23 cellular contexts compared by ENCODE assay signal in the genomic region with DNA sequence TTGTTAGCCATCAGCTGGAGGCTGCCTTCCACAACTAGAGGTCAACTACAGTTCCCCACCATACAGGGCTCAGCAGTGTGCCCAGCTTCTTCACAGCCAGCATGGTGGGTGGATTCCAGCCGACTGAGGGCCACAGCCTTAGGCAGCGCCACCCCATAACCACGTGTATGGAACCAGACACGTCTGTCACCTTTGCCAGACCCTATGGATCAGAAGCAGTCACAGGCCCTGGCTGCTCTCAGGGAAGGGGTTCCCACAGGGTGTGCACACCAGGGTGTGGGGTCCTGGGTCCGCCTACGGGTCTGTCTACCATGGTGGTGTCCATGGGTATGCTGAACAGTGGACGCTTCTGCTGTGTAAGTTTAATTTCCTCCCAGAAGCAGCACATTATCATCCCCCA.
DNase-seq lines count a peak whose midpoint lies in the region; ATAC-seq, FAIRE-seq and TF ChIP-seq lines count a peak whose summit lies in the region.
"Had no signal": no experiment of that assay in that cellular context is flagged by ENCODE, and none has a peak within 500 bp of the region (broad histone marks: within the 10 kb centered on the region; RNA-seq: fewer than 3 reads in every experiment).

No MANE protein-coding gene starts in this region.

- CTCF ChIA-PET in activated CD4-positive, alpha-beta T cell treated with anti-CD3 and anti-CD28 coated beads for 36 hours (lab: Charles Lee), result no interaction called here
- CTCF ChIA-PET in OCI-LY7 (lab: Charles Lee; ENCODE audit: unreplicated experiment), result no interaction called here

- H3K27ac Mint-ChIP-seq in activated CD4-positive, alpha-beta T cell treated with anti-CD3 and anti-CD28 coated beads, Interleukin-2, amount 10 ng/mL, durations not matched to agents 24 days and 14 days, result no peak overlapping the region
- no peak overlapping the region for H3K27ac Mint-ChIP-seq in activated CD4-positive, alpha-beta T cell treated with anti-CD3 and anti-CD28 coated beads for 36 hours
- H3K27ac Mint-ChIP-seq in osteocyte (ENCODE audit: unreplicated experiment), result no peak overlapping the region
- no peak overlapping the region for H3K27ac Mint-ChIP-seq in stimulated activated memory B cell treated with anti-CD40 and anti-IgM and Interleukin-4, amounts not matched to agents 10 μg/mL and 1 μg/mL and 100 μg/mL, for 72 hours
- H3K27ac Mint-ChIP-seq in endothelial cell (ENCODE audit: unreplicated experiment), result no peak overlapping the region
- H3K27ac Mint-ChIP-seq: CD4-positive, alpha-beta T cell; GM23338; HFFc6 had no signal

- no peak overlapping the region for H3K4me2 ChIP-seq in OCI-LY7 (ENCODE audit: low read length)
- H3K4me2 ChIP-seq: A549, GM23338 had no signal

- H3K36me3 Mint-ChIP-seq in activated CD4-positive, alpha-beta T cell treated with anti-CD3 and anti-CD28 coated beads, Interleukin-2, amount 10 ng/mL, durations not matched to agents 24 days and 14 days (ENCODE audit: low read depth), result no peaks in the 10 kb centered on the region
- no peaks in the 10 kb centered on the region for H3K36me3 Mint-ChIP-seq in activated CD4-positive, alpha-beta T cell treated with anti-CD3 and anti-CD28 coated beads for 36 hours (ENCODE audit: low read depth)
- H3K36me3 Mint-ChIP-seq in osteocyte (ENCODE audit: unreplicated experiment), result no peaks in the 10 kb centered on the region
- no peaks in the 10 kb centered on the region for H3K36me3 Mint-ChIP-seq in stimulated activated memory B cell treated with anti-CD40 and anti-IgM and Interleukin-4, amounts not matched to agents 10 μg/mL and 1 μg/mL and 100 μg/mL, for 72 hours
- peaks cover 7% of the 10 kb centered on the region for H3K36me3 Mint-ChIP-seq in endothelial cell (ENCODE audit: low read depth, unreplicated experiment)
- H3K36me3 Mint-ChIP-seq: IgD-negative memory B cell had no signal

- H3K9me3 ChIP-seq in kidney (ENCODE audit: control insufficient read depth in 1 of 2, low read length in 2 of 2), result peaks cover 0 to 5% of the 10 kb centered on the region in 2 donors
- H3K9me3 ChIP-seq in OCI-LY7 (ENCODE audit: low read length), result no peaks in the 10 kb centered on the region
- H3K9me3 ChIP-seq: Caco-2 had no signal

- intact Hi-C loops in activated CD4-positive, alpha-beta T cell treated with anti-CD3 and anti-CD28 coated beads, Interleukin-2, amount 10 ng/mL, durations not matched to agents 24 days and 14 days (cut with micrococcal nuclease), result no loop called here
- intact Hi-C loops in activated CD4-positive, alpha-beta T cell treated with anti-CD3 and anti-CD28 coated beads for 36 hours (cut with DNase I, micrococcal nuclease), result no loop called here
- intact Hi-C loops in kidney (cut with DNase I) (no loop called here), OCI-LY7 (cut with micrococcal nuclease; ENCODE audit: unreplicated experiment) (no loop called here)

- H3K9me2 ChIP-seq in OCI-LY7 (ENCODE audit: insufficient read depth, low read length), result no peaks in the 10 kb centered on the region

- ATAC-seq in activated CD4-positive, alpha-beta T cell treated with anti-CD3 and anti-CD28 coated beads for 36 hours, result no peak
- no peak for ATAC-seq in stimulated activated memory B cell treated with anti-CD40 and anti-IgM and Interleukin-4, amounts not matched to agents 10 μg/mL and 1 μg/mL and 100 μg/mL, for 72 hours
- ATAC-seq: A549, GM23338, HCT116 had no signal

- H3K27ac ChIP-seq in kidney (ENCODE audit: low read depth in 2 of 2, low read length in 2 of 2), result no peak overlapping the region
- H3K27ac ChIP-seq in OCI-LY7 (ENCODE audit: low read depth, low read length, poor library complexity, severe bottlenecking), result no peak overlapping the region
- H3K27ac ChIP-seq: 22Rv1, A549, C4-2B had no signal

- POLR2A ChIA-PET in activated CD4-positive, alpha-beta T cell treated with anti-CD3 and anti-CD28 coated beads for 36 hours (lab: Charles Lee), result no interaction called here
- POLR2A ChIA-PET in OCI-LY7 (lab: Charles Lee), result no interaction called here

- no peaks in the 10 kb centered on the region for H3K36me3 ChIP-seq in kidney (ENCODE audit: control insufficient read depth in 1 of 2, insufficient read depth in 2 of 2, low read length in 2 of 2)
- no peaks in the 10 kb centered on the region for H3K36me3 ChIP-seq in OCI-LY7 (ENCODE audit: insufficient read depth, low read length)

- no peaks in the 10 kb centered on the region for H3K79me2 ChIP-seq in OCI-LY7 (ENCODE audit: insufficient read depth, low read depth, low read length)

- peaks cover 11% of the 10 kb centered on the region for H3K27me3 Mint-ChIP-seq in activated CD4-positive, alpha-beta T cell treated with anti-CD3 and anti-CD28 coated beads, Interleukin-2, amount 10 ng/mL, durations not matched to agents 24 days and 14 days
- H3K27me3 Mint-ChIP-seq in activated CD4-positive, alpha-beta T cell treated with anti-CD3 and anti-CD28 coated beads for 36 hours, result peaks cover 26% of the 10 kb centered on the region
- H3K27me3 Mint-ChIP-seq in osteocyte (ENCODE audit: unreplicated experiment), result peaks cover 44% of the 10 kb centered on the region
- H3K27me3 Mint-ChIP-seq in stimulated activated memory B cell treated with anti-CD40 and anti-IgM and Interleukin-4, amounts not matched to agents 10 μg/mL and 1 μg/mL and 100 μg/mL, for 72 hours, result peaks cover 48% of the 10 kb centered on the region
- H3K27me3 Mint-ChIP-seq in endothelial cell (ENCODE audit: unreplicated experiment), result peaks cover 4% of the 10 kb centered on the region

- no peaks in the 10 kb centered on the region for H4K20me1 ChIP-seq in OCI-LY7 (ENCODE audit: insufficient read depth, low read length)

- H3K9me3 Mint-ChIP-seq in activated CD4-positive, alpha-beta T cell treated with anti-CD3 and anti-CD28 coated beads, Interleukin-2, amount 10 ng/mL, durations not matched to agents 24 days and 14 days, result no peaks in the 10 kb centered on the region
- H3K9me3 Mint-ChIP-seq in activated CD4-positive, alpha-beta T cell treated with anti-CD3 and anti-CD28 coated beads for 36 hours (ENCODE audit: low read depth), result no peaks in the 10 kb centered on the region
- H3K9me3 Mint-ChIP-seq in osteocyte (ENCODE audit: unreplicated experiment) (no peaks in the 10 kb centered on the region), endothelial cell (ENCODE audit: unreplicated experiment) (no peaks in the 10 kb centered on the region)
- H3K9me3 Mint-ChIP-seq in stimulated activated memory B cell treated with anti-CD40 and anti-IgM and Interleukin-4, amounts not matched to agents 10 μg/mL and 1 μg/mL and 100 μg/mL, for 72 hours, result peaks cover 19% of the 10 kb centered on the region
- H3K9me3 Mint-ChIP-seq: CD4-positive, alpha-beta T cell; HFFc6 had no signal

- BruUV-seq in OCI-LY7 (replicated peaks; lab: Mats Ljungman, UMichigan), result no TSS peak

- H2AFZ ChIP-seq in OCI-LY7 (ENCODE audit: low read length), result no peak overlapping the region
- H2AFZ ChIP-seq: GM23338 had no signal

- H3K4me1 ChIP-seq in kidney (ENCODE audit: control insufficient read depth in 1 of 2, insufficient read depth in 1 of 2, low read depth in 1 of 2, low read length in 2 of 2) (peaks cover 0 to 3% of the 10 kb centered on the region in 2 donors), OCI-LY7 (ENCODE audit: insufficient read depth, low read length, poor library complexity, severe bottlenecking) (no peaks in the 10 kb centered on the region)
- H3K4me1 ChIP-seq: A549, Caco-2 had no signal

- no peak overlapping the region for H3K4me3 ChIP-seq in kidney (ENCODE audit: low read length in 2 of 2)
- no peak overlapping the region for H3K4me3 ChIP-seq in OCI-LY7 (ENCODE audit: low read depth, low read length, poor library complexity, severe bottlenecking)
- H3K4me3 ChIP-seq: A549, GM23338 had no signal

- H3K9ac ChIP-seq in kidney (ENCODE audit: low read length in 2 of 2), result no peak overlapping the region

- H3K4me1 Mint-ChIP-seq in activated CD4-positive, alpha-beta T cell treated with anti-CD3 and anti-CD28 coated beads, Interleukin-2, amount 10 ng/mL, durations not matched to agents 24 days and 14 days, result no peaks in the 10 kb centered on the region
- no peaks in the 10 kb centered on the region for H3K4me1 Mint-ChIP-seq in activated CD4-positive, alpha-beta T cell treated with anti-CD3 and anti-CD28 coated beads for 36 hours
- H3K4me1 Mint-ChIP-seq in osteocyte (ENCODE audit: unreplicated experiment) (no peaks in the 10 kb centered on the region), endothelial cell (ENCODE audit: unreplicated experiment) (peaks cover 28% of the 10 kb centered on the region)
- H3K4me1 Mint-ChIP-seq in stimulated activated memory B cell treated with anti-CD40 and anti-IgM and Interleukin-4, amounts not matched to agents 10 μg/mL and 1 μg/mL and 100 μg/mL, for 72 hours, result peaks cover 5% of the 10 kb centered on the region

- TF ChIP-seq CTCF in kidney (IDR thresholded peaks at IDR 0.05; ENCODE audit: borderline replicate concordance, extremely low read depth, insufficient read depth) (no peak), osteocyte (IDR thresholded peaks at IDR 0.05) (no peak), endothelial cell (IDR thresholded peaks at IDR 0.05; ENCODE audit: unreplicated experiment) (no peak), OCI-LY7 (conservative IDR thresholded peaks at IDR 0.05; ENCODE audit: low read length) (no peak)

- peak; percentile 30 for DNase-seq in activated CD4-positive, alpha-beta T cell treated with anti-CD3 and anti-CD28 coated beads, Interleukin-2, amount 10 ng/mL, durations not matched to agents 24 days and 14 days
- DNase-seq in activated CD4-positive, alpha-beta T cell treated with anti-CD3 and anti-CD28 coated beads for 36 hours, result no peak
- DNase-seq in kidney (peak; percentile 18), osteocyte (ENCODE audit: extremely low spot score, unreplicated experiment) (peak; percentile 65), endothelial cell (ENCODE audit: low spot score) (no peak), OCI-LY7 (ENCODE audit: low spot score) (no peak)
- DNase-seq: AML-193; Caco-2; CD4-positive, alpha-beta T cell; H7; HFFc6 had no signal

- no peak for FAIRE-seq in kidney (lab: Jason Lieb, UNC)
- FAIRE-seq: A549, D721Med, G401.6, GM12892, GM18507, HTR-8/SVneo had no signal

- no peak overlapping the region for H3K4me3 Mint-ChIP-seq in activated CD4-positive, alpha-beta T cell treated with anti-CD3 and anti-CD28 coated beads, Interleukin-2, amount 10 ng/mL, durations not matched to agents 24 days and 14 days
- H3K4me3 Mint-ChIP-seq in activated CD4-positive, alpha-beta T cell treated with anti-CD3 and anti-CD28 coated beads for 36 hours, result no peak overlapping the region
- H3K4me3 Mint-ChIP-seq in osteocyte (ENCODE audit: unreplicated experiment) (no peak overlapping the region), endothelial cell (ENCODE audit: unreplicated experiment) (no peak overlapping the region)
- no peak overlapping the region for H3K4me3 Mint-ChIP-seq in stimulated activated memory B cell treated with anti-CD40 and anti-IgM and Interleukin-4, amounts not matched to agents 10 μg/mL and 1 μg/mL and 100 μg/mL, for 72 hours
- H3K4me3 Mint-ChIP-seq: CD4-positive, alpha-beta T cell; GM23338; HFFc6; IgD-negative memory B cell had no signal

Comparison
In these comparisons a context has a peak if more than half of its experiments do, and no peak if none do; other contexts are left out.
1. DNase-seq: peak in activated CD4-positive, alpha-beta T cell treated with anti-CD3 and anti-CD28 coated beads, Interleukin-2, amount 10 ng/mL, durations not matched to agents 24 days and 14 days (single experiment), kidney (single experiment) and osteocyte (single experiment); none in activated CD4-positive, alpha-beta T cell treated with anti-CD3 and anti-CD28 coated beads for 36 hours (single experiment), endothelial cell (single experiment) and OCI-LY7 (single experiment).